1 cellular context compared by ENCODE assay signal in the genomic region with DNA sequence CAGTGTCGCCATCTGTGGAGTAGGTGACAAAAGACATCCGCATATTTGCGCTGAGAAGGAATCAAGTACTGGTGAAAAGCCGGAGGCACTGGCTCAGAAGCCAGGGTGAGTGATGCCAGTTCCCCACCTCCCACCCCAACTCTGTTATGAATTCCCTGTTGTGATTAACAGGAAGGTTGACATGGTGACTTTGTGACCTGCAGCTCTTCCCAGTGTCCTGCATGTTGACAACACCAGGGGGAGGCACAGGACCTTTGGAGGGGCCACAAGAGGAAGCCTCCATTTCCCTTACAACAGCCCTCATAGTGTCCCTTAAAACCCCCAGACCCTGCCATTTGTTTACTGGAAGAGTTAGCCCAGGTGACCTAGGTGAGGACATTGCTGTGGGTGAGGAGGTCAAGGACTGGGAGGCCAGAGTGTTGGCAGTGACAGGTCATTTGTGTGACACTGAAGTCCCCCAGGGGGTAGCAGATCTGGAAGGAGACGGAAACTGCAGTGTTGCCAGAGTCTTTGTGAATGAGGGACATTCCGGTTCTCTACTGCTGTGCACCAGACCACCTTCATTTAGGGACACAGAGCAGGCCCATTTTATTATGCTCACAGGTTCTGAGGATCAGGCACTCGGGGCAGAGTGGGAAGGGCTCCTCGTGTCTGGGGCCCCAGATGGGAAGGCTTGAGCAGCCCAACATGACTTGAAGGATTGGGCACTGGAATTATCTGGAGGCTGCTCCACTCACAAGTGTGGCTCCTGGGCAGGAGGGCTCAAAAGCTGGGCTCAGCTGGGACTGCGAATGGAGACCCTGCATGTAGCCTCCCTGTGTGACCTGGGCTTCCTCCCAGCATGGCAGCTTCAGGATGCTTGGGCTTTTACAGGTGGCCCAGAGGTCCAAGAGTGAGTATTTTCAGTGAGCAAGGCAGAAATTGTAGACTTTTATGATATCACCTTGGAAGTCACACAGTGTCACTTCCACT.
TF ChIP-seq lines count a peak whose summit lies in the region.

No MANE protein-coding gene starts in this region.

TF ChIP-seq in H1, 55 proteins besides CTCF, POLR2A, EP300 and RAD21:
- TF ChIP-seq BCL11A (IDR thresholded peaks at IDR 0.05; ENCODE audit: low read depth in 2 of 2, low read length in 2 of 2) (no peak), GTF2F1 (IDR thresholded peaks at IDR 0.05; ENCODE audit: borderline replicate concordance, low read depth, low read length) (no peak), SP2 (IDR thresholded peaks at IDR 0.05; ENCODE audit: low read length) (no peak), KDM4A (IDR thresholded peaks at IDR 0.05; ENCODE audit: low read depth, low read length, severe bottlenecking) (no peak), CHD1 (IDR thresholded peaks at IDR 0.05; ENCODE audit: low read depth, low read length) (no peak), ASH2L (IDR thresholded peaks at IDR 0.05; ENCODE audit: low read length) (no peak)
- TF ChIP-seq, protein P1, sequence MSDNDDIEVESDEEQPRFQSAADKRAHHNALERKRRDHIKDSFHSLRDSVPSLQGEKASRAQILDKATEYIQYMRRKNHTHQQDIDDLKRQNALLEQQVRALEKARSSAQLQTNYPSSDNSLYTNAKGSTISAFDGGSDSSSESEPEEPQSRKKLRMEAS (IDR thresholded peaks at IDR 0.05): no peak
